In the genomic region with DNA sequence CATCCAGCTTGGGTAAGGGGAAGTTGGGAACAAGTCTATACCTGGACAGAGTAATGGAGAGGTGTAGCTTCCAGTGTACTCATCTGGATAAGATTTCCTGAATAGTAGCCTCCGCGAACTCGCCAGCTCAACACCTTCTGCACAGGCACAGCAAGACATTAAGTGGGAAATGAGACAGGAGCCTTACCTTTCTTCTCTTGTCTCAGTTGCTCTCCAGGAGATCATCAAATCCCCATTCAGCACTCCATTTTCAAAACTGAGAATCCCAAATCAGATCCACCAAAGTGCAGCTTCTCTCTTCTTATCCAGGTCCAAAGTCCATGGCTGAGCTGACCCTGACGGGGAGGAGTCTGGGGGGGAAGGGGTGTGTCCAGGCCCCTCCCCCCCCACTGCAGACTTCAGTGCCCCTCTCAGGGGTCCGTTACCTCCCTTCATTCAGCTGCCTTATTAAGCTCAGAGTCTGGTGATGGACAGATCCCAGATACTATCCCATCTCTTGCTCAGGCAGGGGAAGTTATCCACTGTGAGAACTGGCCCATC, we compare ENCODE assay signal across 1 cellular context.
TF ChIP-seq lines count a peak whose summit lies in the region.

No MANE protein-coding gene starts in this region.

TF ChIP-seq in HepG2, 621 proteins besides CTCF, POLR2A, EP300 and RAD21 (continues in another document):
- TF ChIP-seq, protein P1, sequence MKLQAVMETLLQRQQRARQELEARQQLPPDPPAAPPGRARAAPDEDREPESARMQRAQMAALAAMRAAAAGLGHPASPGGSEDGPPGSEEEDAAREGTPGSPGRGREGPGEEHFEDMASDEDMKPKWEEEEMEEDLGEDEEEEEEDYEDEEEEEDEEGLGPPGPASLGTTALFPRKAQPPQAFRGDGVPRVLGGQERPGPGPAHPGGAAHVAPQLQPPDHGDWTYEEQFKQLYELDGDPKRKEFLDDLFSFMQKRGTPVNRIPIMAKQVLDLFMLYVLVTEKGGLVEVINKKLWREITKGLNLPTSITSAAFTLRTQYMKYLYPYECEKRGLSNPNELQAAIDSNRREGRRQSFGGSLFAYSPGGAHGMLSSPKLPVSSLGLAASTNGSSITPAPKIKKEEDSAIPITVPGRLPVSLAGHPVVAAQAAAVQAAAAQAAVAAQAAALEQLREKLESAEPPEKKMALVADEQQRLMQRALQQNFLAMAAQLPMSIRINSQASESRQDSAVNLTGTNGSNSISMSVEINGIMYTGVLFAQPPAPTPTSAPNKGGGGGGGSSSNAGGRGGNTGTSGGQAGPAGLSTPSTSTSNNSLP (IDR thresholded peaks at IDR 0.05; ENCODE audit: low read depth, low read length): no peak
- TF ChIP-seq ZMYM3 (CRISPR knock-in tag; IDR thresholded peaks at IDR 0.05) (no peak), CHD4 (IDR thresholded peaks at IDR 0.05; ENCODE audit: borderline replicate concordance, low read length) (no peak), ZNF547 (CRISPR knock-in tag; IDR thresholded peaks at IDR 0.05) (no peak), NFE2 (CRISPR knock-in tag; IDR thresholded peaks at IDR 0.05) (no peak), ZNF558 (CRISPR knock-in tag; IDR thresholded peaks at IDR 0.05; ENCODE audit: borderline replicate concordance) (no peak), NR2F6 (IDR thresholded peaks at IDR 0.05) (peak; percentile 78), NR2F6 (CRISPR knock-in tag; IDR thresholded peaks at IDR 0.05) (0 out of 2 replicates have a peak, but pooled peaks have one; percentile 51), ZSCAN22 (CRISPR knock-in tag; IDR thresholded peaks at IDR 0.05) (no peak), ZNF703 (CRISPR knock-in tag; IDR thresholded peaks at IDR 0.05; ENCODE audit: borderline replicate concordance) (no peak), ZNF773 (CRISPR knock-in tag; IDR thresholded peaks at IDR 0.05; ENCODE audit: borderline replicate concordance) (no peak), TARDBP (CRISPR knock-in tag; IDR thresholded peaks at IDR 0.05) (peak; percentile 47; the same call in 1 of the 2 replicates), ZNF839 (CRISPR knock-in tag; IDR thresholded peaks at IDR 0.05; ENCODE audit: borderline replicate concordance) (no peak), ZNF775 (CRISPR knock-in tag; IDR thresholded peaks at IDR 0.05; ENCODE audit: borderline replicate concordance) (0 out of 2 replicates have a peak, but pooled peaks have one; percentile 77), ZBTB7B (CRISPR knock-in tag; IDR thresholded peaks at IDR 0.05) (0 out of 2 replicates have a peak, but pooled peaks have one; percentile 27), ZNF605 (CRISPR knock-in tag; IDR thresholded peaks at IDR 0.05) (peak; percentile 26; the same call in 1 of the 2 replicates), KLF12 (CRISPR knock-in tag; IDR thresholded peaks at IDR 0.05; ENCODE audit: borderline replicate concordance) (peak; percentile 71; the same call in 1 of the 2 replicates), MIXL1 (CRISPR knock-in tag; IDR thresholded peaks at IDR 0.05) (no peak), SP5 (CRISPR knock-in tag; IDR thresholded peaks at IDR 0.05; ENCODE audit: borderline replicate concordance, low read depth) (peak; percentile 73), POLR2AphosphoS5 (IDR thresholded peaks at IDR 0.05; ENCODE audit: low read depth, low read length) (peak; percentile 84), NR2F2 (IDR thresholded peaks at IDR 0.05; ENCODE audit: borderline replicate concordance, low read depth) (0 out of 2 replicates have a peak, but pooled peaks have one; percentile 53), GABPA (IDR thresholded peaks at IDR 0.05; ENCODE audit: low read depth, low read length) (no peak), GABPA (CRISPR knock-in tag; IDR thresholded peaks at IDR 0.05; ENCODE audit: low read depth) (peak; percentile 58), RELA (CRISPR knock-in tag; IDR thresholded peaks at IDR 0.05) (no peak), ZNF776 (CRISPR knock-in tag; IDR thresholded peaks at IDR 0.05) (no peak), GABPB1 (CRISPR knock-in tag; IDR thresholded peaks at IDR 0.05) (0 out of 2 replicates have a peak, but pooled peaks have one; percentile 27), ZFX (CRISPR knock-in tag; IDR thresholded peaks at IDR 0.05; ENCODE audit: low read depth) (peak; percentile 52), SRSF1 (optimal IDR thresholded peaks at IDR 0.05; ENCODE audit: low read depth, low read length) (no peak), PAX8 (CRISPR knock-in tag; IDR thresholded peaks at IDR 0.05; ENCODE audit: borderline replicate concordance) (no peak), MED1 (CRISPR knock-in tag; IDR thresholded peaks at IDR 0.05) (peak; percentile 53; the same call in 1 of the 2 replicates), DNMT3B (CRISPR knock-in tag; conservative IDR thresholded peaks at IDR 0.05) (peak; percentile 60; the same call in 1 of the 2 replicates), GATAD2A (CRISPR knock-in tag; IDR thresholded peaks at IDR 0.05) (no peak), ZNF17 (CRISPR knock-in tag; IDR thresholded peaks at IDR 0.05) (no peak)
- TF ChIP-seq, protein P2, sequence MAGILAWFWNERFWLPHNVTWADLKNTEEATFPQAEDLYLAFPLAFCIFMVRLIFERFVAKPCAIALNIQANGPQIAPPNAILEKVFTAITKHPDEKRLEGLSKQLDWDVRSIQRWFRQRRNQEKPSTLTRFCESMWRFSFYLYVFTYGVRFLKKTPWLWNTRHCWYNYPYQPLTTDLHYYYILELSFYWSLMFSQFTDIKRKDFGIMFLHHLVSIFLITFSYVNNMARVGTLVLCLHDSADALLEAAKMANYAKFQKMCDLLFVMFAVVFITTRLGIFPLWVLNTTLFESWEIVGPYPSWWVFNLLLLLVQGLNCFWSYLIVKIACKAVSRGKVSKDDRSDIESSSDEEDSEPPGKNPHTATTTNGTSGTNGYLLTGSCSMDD (CRISPR knock-in tag; IDR thresholded peaks at IDR 0.05): no peak
- TF ChIP-seq, protein P3, sequence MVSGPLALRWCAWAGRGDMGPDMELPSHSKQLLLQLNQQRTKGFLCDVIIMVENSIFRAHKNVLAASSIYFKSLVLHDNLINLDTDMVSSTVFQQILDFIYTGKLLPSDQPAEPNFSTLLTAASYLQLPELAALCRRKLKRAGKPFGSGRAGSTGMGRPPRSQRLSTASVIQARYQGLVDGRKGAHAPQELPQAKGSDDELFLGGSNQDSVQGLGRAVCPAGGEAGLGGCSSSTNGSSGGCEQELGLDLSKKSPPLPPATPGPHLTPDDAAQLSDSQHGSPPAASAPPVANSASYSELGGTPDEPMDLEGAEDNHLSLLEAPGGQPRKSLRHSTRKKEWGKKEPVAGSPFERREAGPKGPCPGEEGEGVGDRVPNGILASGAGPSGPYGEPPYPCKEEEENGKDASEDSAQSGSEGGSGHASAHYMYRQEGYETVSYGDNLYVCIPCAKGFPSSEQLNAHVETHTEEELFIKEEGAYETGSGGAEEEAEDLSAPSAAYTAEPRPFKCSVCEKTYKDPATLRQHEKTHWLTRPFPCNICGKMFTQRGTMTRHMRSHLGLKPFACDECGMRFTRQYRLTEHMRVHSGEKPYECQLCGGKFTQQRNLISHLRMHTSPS (CRISPR knock-in tag; IDR thresholded peaks at IDR 0.05; ENCODE audit: low read depth): no peak
- TF ChIP-seq, protein P4, sequence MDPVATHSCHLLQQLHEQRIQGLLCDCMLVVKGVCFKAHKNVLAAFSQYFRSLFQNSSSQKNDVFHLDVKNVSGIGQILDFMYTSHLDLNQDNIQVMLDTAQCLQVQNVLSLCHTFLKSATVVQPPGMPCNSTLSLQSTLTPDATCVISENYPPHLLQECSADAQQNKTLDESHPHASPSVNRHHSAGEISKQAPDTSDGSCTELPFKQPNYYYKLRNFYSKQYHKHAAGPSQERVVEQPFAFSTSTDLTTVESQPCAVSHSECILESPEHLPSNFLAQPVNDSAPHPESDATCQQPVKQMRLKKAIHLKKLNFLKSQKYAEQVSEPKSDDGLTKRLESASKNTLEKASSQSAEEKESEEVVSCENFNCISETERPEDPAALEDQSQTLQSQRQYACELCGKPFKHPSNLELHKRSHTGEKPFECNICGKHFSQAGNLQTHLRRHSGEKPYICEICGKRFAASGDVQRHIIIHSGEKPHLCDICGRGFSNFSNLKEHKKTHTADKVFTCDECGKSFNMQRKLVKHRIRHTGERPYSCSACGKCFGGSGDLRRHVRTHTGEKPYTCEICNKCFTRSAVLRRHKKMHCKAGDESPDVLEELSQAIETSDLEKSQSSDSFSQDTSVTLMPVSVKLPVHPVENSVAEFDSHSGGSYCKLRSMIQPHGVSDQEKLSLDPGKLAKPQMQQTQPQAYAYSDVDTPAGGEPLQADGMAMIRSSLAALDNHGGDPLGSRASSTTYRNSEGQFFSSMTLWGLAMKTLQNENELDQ (CRISPR knock-in tag; IDR thresholded peaks at IDR 0.05; ENCODE audit: borderline replicate concordance): no peak
- TF ChIP-seq, protein P5, sequence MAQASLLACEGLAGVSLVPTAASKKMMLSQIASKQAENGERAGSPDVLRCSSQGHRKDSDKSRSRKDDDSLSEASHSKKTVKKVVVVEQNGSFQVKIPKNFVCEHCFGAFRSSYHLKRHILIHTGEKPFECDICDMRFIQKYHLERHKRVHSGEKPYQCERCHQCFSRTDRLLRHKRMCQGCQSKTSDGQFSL (CRISPR knock-in tag; IDR thresholded peaks at IDR 0.05): peak; percentile 74; the same call in 1 of the 2 replicates
- TF ChIP-seq, protein P6, sequence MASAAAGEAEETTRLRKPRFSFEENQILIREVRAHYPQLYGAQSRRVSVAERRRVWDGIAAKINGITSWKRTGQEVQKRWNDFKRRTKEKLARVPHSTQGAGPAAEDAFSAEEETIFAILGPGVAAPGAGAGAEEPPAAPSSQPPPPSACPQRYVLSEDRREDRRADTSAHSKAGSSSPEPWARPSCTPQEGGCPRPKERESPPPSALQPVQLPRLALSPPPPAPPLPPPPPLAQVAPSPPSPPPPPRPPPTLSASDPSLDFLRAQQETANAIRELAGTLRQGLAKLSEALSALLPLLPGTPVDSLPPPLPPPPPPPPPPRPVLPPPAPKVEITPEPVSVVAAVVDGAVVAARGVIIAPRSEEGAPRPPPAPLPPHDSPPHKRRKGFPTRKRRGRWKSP (CRISPR knock-in tag; IDR thresholded peaks at IDR 0.05): 0 out of 2 replicates have a peak, but pooled peaks have one; percentile 26
- TF ChIP-seq, protein P7, sequence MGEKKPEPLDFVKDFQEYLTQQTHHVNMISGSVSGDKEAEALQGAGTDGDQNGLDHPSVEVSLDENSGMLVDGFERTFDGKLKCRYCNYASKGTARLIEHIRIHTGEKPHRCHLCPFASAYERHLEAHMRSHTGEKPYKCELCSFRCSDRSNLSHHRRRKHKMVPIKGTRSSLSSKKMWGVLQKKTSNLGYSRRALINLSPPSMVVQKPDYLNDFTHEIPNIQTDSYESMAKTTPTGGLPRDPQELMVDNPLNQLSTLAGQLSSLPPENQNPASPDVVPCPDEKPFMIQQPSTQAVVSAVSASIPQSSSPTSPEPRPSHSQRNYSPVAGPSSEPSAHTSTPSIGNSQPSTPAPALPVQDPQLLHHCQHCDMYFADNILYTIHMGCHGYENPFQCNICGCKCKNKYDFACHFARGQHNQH (CRISPR knock-in tag; IDR thresholded peaks at IDR 0.05): peak; percentile 43; the same call in 1 of the 2 replicates
- TF ChIP-seq, protein P8, sequence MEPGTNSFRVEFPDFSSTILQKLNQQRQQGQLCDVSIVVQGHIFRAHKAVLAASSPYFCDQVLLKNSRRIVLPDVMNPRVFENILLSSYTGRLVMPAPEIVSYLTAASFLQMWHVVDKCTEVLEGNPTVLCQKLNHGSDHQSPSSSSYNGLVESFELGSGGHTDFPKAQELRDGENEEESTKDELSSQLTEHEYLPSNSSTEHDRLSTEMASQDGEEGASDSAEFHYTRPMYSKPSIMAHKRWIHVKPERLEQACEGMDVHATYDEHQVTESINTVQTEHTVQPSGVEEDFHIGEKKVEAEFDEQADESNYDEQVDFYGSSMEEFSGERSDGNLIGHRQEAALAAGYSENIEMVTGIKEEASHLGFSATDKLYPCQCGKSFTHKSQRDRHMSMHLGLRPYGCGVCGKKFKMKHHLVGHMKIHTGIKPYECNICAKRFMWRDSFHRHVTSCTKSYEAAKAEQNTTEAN (CRISPR knock-in tag; conservative IDR thresholded peaks at IDR 0.05): 0 out of 2 replicates have a peak, but pooled peaks have one; percentile 22
- TF ChIP-seq, protein P9, sequence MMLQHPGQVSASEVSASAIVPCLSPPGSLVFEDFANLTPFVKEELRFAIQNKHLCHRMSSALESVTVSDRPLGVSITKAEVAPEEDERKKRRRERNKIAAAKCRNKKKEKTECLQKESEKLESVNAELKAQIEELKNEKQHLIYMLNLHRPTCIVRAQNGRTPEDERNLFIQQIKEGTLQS (CRISPR knock-in tag; IDR thresholded peaks at IDR 0.05): no peak
- TF ChIP-seq, protein P10, sequence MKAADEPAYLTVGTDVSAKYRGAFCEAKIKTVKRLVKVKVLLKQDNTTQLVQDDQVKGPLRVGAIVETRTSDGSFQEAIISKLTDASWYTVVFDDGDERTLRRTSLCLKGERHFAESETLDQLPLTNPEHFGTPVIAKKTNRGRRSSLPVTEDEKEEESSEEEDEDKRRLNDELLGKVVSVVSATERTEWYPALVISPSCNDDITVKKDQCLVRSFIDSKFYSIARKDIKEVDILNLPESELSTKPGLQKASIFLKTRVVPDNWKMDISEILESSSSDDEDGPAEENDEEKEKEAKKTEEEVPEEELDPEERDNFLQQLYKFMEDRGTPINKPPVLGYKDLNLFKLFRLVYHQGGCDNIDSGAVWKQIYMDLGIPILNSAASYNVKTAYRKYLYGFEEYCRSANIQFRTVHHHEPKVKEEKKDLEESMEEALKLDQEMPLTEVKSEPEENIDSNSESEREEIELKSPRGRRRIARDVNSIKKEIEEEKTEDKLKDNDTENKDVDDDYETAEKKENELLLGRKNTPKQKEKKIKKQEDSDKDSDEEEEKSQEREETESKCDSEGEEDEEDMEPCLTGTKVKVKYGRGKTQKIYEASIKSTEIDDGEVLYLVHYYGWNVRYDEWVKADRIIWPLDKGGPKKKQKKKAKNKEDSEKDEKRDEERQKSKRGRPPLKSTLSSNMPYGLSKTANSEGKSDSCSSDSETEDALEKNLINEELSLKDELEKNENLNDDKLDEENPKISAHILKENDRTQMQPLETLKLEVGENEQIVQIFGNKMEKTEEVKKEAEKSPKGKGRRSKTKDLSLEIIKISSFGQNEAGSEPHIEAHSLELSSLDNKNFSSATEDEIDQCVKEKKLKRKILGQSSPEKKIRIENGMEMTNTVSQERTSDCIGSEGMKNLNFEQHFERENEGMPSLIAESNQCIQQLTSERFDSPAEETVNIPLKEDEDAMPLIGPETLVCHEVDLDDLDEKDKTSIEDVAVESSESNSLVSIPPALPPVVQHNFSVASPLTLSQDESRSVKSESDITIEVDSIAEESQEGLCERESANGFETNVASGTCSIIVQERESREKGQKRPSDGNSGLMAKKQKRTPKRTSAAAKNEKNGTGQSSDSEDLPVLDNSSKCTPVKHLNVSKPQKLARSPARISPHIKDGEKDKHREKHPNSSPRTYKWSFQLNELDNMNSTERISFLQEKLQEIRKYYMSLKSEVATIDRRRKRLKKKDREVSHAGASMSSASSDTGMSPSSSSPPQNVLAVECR (CRISPR knock-in tag; IDR thresholded peaks at IDR 0.05; ENCODE audit: borderline replicate concordance): peak; percentile 40; the same call in 1 of the 2 replicates
- TF ChIP-seq, protein P11, sequence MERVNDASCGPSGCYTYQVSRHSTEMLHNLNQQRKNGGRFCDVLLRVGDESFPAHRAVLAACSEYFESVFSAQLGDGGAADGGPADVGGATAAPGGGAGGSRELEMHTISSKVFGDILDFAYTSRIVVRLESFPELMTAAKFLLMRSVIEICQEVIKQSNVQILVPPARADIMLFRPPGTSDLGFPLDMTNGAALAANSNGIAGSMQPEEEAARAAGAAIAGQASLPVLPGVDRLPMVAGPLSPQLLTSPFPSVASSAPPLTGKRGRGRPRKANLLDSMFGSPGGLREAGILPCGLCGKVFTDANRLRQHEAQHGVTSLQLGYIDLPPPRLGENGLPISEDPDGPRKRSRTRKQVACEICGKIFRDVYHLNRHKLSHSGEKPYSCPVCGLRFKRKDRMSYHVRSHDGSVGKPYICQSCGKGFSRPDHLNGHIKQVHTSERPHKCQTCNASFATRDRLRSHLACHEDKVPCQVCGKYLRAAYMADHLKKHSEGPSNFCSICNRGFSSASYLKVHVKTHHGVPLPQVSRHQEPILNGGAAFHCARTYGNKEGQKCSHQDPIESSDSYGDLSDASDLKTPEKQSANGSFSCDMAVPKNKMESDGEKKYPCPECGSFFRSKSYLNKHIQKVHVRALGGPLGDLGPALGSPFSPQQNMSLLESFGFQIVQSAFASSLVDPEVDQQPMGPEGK (CRISPR knock-in tag; IDR thresholded peaks at IDR 0.05): peak; percentile 87
